1 cellular context compared by ENCODE assay signal in the genomic region with DNA sequence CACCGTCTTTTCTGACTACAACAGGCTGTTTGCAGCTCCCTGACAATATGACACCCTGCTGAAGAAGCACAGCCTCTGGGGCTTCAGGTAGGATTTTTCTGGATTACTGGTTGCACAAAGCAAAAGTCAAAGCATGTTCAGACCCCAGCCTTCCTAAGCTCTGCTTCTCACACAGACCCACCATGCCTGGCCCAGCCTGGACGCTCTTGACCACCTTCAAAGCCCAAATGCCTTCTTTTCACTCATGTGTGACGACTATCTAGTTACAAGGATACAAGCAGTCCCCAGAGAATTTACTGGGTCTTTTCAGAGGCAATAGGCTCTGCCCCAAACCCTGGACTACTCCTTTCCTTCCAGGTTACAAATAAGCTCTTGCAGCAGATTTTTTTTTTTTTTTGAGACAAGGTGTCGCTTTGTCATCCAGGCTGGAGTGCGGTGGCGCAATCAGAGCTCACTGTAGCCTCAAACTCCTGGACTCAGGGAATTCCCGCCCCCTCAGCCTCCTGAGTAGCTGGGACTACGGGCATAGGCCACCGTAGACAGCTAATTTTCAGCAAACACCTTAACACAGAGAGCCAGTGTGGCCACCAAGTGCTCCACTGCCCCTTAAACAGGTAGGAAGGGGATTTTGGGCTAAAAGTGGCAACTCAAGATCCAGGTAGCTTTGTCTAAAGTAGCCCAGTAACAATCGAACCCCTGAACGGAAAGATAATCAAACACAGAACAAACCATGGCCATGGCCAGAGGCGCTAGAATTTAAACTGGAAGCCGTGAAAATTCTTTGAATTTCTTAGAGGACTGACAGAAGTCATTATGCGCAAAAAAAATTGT.
TF ChIP-seq lines count a peak whose summit lies in the region.

No MANE protein-coding gene starts in this region.

TF ChIP-seq in HepG2, 621 proteins besides CTCF, POLR2A, EP300 and RAD21 (continued from another document and continues in another):
- TF ChIP-seq, protein P1, sequence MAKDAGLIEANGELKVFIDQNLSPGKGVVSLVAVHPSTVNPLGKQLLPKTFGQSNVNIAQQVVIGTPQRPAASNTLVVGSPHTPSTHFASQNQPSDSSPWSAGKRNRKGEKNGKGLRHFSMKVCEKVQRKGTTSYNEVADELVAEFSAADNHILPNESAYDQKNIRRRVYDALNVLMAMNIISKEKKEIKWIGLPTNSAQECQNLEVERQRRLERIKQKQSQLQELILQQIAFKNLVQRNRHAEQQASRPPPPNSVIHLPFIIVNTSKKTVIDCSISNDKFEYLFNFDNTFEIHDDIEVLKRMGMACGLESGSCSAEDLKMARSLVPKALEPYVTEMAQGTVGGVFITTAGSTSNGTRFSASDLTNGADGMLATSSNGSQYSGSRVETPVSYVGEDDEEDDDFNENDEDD (CRISPR knock-in tag; IDR thresholded peaks at IDR 0.05; ENCODE audit: borderline replicate concordance): peak; percentile 46; the same call in 1 of the 2 replicates
- TF ChIP-seq DNMT1 (CRISPR knock-in tag; IDR thresholded peaks at IDR 0.05) (no peak), POLR2G (IDR thresholded peaks at IDR 0.05; ENCODE audit: low read depth, low read length) (0 out of 2 replicates have a peak, but pooled peaks have one; percentile 41), ZFP90 (CRISPR knock-in tag; IDR thresholded peaks at IDR 0.05; ENCODE audit: borderline replicate concordance) (0 out of 2 replicates have a peak, but pooled peaks have one; percentile 25), ZNF18 (CRISPR knock-in tag; IDR thresholded peaks at IDR 0.05; ENCODE audit: insufficient replicate concordance) (no peak), HOXA7 (CRISPR knock-in tag; IDR thresholded peaks at IDR 0.05) (no peak), ZNF3 (CRISPR knock-in tag; IDR thresholded peaks at IDR 0.05) (no peak), NRL (CRISPR knock-in tag; IDR thresholded peaks at IDR 0.05; ENCODE audit: borderline replicate concordance) (no peak), PAWR (CRISPR knock-in tag; IDR thresholded peaks at IDR 0.05; ENCODE audit: borderline replicate concordance) (no peak), ZNF230 (CRISPR knock-in tag; IDR thresholded peaks at IDR 0.05) (0 out of 2 replicates have a peak, but pooled peaks have one; percentile 38), NFE2L1 (CRISPR knock-in tag; IDR thresholded peaks at IDR 0.05; ENCODE audit: borderline replicate concordance) (no peak), NFRKB (IDR thresholded peaks at IDR 0.05) (no peak), NCOA1 (CRISPR knock-in tag; IDR thresholded peaks at IDR 0.05) (no peak), MBNL3 (CRISPR knock-in tag; conservative IDR thresholded peaks at IDR 0.05) (no peak), U2AF2 (IDR thresholded peaks at IDR 0.05; ENCODE audit: low read depth, low read length) (no peak), ZNF776 (CRISPR knock-in tag; IDR thresholded peaks at IDR 0.05) (no peak), ZNF557 (CRISPR knock-in tag; IDR thresholded peaks at IDR 0.05) (no peak), DR1 (CRISPR knock-in tag; IDR thresholded peaks at IDR 0.05) (no peak), ZNF256 (CRISPR knock-in tag; conservative IDR thresholded peaks at IDR 0.05) (no peak), ZFY (CRISPR knock-in tag; IDR thresholded peaks at IDR 0.05) (0 out of 2 replicates have a peak, but pooled peaks have one; percentile 32), ZNF138 (CRISPR knock-in tag; IDR thresholded peaks at IDR 0.05; ENCODE audit: low read depth) (no peak), TGIF2 (CRISPR knock-in tag; IDR thresholded peaks at IDR 0.05) (0 out of 2 replicates have a peak, but pooled peaks have one; percentile 19), TCF12 (IDR thresholded peaks at IDR 0.05) (no peak), TCF12 (CRISPR knock-in tag; IDR thresholded peaks at IDR 0.05) (0 out of 2 replicates have a peak, but pooled peaks have one; percentile 24), ZNF589 (CRISPR knock-in tag; conservative IDR thresholded peaks at IDR 0.05) (no peak), PRMT3 (CRISPR knock-in tag; IDR thresholded peaks at IDR 0.05; ENCODE audit: borderline replicate concordance, low read depth) (no peak), CBX1 (IDR thresholded peaks at IDR 0.05; ENCODE audit: low read depth) (peak; percentile 14), IKZF5 (CRISPR knock-in tag; IDR thresholded peaks at IDR 0.05) (no peak), ZNF768 (CRISPR knock-in tag; IDR thresholded peaks at IDR 0.05) (no peak), ZNF883 (CRISPR knock-in tag; IDR thresholded peaks at IDR 0.05; ENCODE audit: not compliant biosample characterization) (no peak), ZNF343 (CRISPR knock-in tag; IDR thresholded peaks at IDR 0.05) (no peak), PCBP1 (IDR thresholded peaks at IDR 0.05; ENCODE audit: borderline replicate concordance, low read depth, low read length) (no peak), GTF2F1 (IDR thresholded peaks at IDR 0.05; ENCODE audit: low read length) (no peak), CHCHD3 (CRISPR knock-in tag; IDR thresholded peaks at IDR 0.05) (no peak), ZNF850 (CRISPR knock-in tag; conservative IDR thresholded peaks at IDR 0.05) (no peak), LCORL (IDR thresholded peaks at IDR 0.05) (no peak), LCORL (CRISPR knock-in tag; IDR thresholded peaks at IDR 0.05) (peak; percentile 68), ZNF691 (CRISPR knock-in tag; IDR thresholded peaks at IDR 0.05; ENCODE audit: borderline replicate concordance, low read depth) (peak; percentile 41; the same call in 1 of the 2 replicates), PHF21A (CRISPR knock-in tag; IDR thresholded peaks at IDR 0.05) (peak; percentile 83), ZUFSP (CRISPR knock-in tag; IDR thresholded peaks at IDR 0.05; ENCODE audit: borderline replicate concordance) (no peak), ZNF350 (CRISPR knock-in tag; IDR thresholded peaks at IDR 0.05; ENCODE audit: borderline replicate concordance, low read depth) (peak; percentile 76), TP53 (CRISPR knock-in tag; conservative IDR thresholded peaks at IDR 0.05) (no peak), HDAC1 (CRISPR knock-in tag; IDR thresholded peaks at IDR 0.05) (peak; percentile 19; the same call in 1 of the 2 replicates), MXD4 (CRISPR knock-in tag; IDR thresholded peaks at IDR 0.05) (no peak), SP2 (CRISPR knock-in tag; IDR thresholded peaks at IDR 0.05) (no peak), JUND (CRISPR knock-in tag; IDR thresholded peaks at IDR 0.05) (no peak), SKIL (CRISPR knock-in tag; IDR thresholded peaks at IDR 0.05; ENCODE audit: borderline replicate concordance) (no peak), ZNF891 (CRISPR knock-in tag; IDR thresholded peaks at IDR 0.05) (no peak), ZNF235 (CRISPR knock-in tag; IDR thresholded peaks at IDR 0.05; ENCODE audit: borderline replicate concordance) (no peak), SIN3A (IDR thresholded peaks at IDR 0.05; ENCODE audit: borderline replicate concordance, low read depth, low read length) (peak; percentile 2; the same call in 1 of the 2 replicates), CREM (IDR thresholded peaks at IDR 0.05) (peak; percentile 6; the same call in 1 of the 2 replicates), CREM (CRISPR knock-in tag; IDR thresholded peaks at IDR 0.05) (no peak)
- TF ChIP-seq, protein P2, sequence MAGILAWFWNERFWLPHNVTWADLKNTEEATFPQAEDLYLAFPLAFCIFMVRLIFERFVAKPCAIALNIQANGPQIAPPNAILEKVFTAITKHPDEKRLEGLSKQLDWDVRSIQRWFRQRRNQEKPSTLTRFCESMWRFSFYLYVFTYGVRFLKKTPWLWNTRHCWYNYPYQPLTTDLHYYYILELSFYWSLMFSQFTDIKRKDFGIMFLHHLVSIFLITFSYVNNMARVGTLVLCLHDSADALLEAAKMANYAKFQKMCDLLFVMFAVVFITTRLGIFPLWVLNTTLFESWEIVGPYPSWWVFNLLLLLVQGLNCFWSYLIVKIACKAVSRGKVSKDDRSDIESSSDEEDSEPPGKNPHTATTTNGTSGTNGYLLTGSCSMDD (CRISPR knock-in tag; IDR thresholded peaks at IDR 0.05): no peak
- TF ChIP-seq, protein P3, sequence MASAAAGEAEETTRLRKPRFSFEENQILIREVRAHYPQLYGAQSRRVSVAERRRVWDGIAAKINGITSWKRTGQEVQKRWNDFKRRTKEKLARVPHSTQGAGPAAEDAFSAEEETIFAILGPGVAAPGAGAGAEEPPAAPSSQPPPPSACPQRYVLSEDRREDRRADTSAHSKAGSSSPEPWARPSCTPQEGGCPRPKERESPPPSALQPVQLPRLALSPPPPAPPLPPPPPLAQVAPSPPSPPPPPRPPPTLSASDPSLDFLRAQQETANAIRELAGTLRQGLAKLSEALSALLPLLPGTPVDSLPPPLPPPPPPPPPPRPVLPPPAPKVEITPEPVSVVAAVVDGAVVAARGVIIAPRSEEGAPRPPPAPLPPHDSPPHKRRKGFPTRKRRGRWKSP (CRISPR knock-in tag; IDR thresholded peaks at IDR 0.05): no peak
- TF ChIP-seq, protein P4, sequence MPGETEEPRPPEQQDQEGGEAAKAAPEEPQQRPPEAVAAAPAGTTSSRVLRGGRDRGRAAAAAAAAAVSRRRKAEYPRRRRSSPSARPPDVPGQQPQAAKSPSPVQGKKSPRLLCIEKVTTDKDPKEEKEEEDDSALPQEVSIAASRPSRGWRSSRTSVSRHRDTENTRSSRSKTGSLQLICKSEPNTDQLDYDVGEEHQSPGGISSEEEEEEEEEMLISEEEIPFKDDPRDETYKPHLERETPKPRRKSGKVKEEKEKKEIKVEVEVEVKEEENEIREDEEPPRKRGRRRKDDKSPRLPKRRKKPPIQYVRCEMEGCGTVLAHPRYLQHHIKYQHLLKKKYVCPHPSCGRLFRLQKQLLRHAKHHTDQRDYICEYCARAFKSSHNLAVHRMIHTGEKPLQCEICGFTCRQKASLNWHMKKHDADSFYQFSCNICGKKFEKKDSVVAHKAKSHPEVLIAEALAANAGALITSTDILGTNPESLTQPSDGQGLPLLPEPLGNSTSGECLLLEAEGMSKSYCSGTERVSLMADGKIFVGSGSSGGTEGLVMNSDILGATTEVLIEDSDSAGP (CRISPR knock-in tag; IDR thresholded peaks at IDR 0.05; ENCODE audit: borderline replicate concordance): 0 out of 2 replicates have a peak, but pooled peaks have one; percentile 27
- TF ChIP-seq, protein P5, sequence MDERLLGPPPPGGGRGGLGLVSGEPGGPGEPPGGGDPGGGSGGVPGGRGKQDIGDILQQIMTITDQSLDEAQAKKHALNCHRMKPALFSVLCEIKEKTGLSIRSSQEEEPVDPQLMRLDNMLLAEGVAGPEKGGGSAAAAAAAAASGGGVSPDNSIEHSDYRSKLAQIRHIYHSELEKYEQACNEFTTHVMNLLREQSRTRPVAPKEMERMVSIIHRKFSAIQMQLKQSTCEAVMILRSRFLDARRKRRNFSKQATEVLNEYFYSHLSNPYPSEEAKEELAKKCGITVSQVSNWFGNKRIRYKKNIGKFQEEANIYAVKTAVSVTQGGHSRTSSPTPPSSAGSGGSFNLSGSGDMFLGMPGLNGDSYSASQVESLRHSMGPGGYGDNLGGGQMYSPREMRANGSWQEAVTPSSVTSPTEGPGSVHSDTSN (CRISPR knock-in tag; IDR thresholded peaks at IDR 0.05): no peak
